Comparison of ENCODE assay signal across 8 cellular contexts in genomic region chr9:131366745-131367401, GRCh38. TPM values are rescaled to one million over a fixed set of nuclear protein-coding genes. Genes with fewer than 3 reads are reported as not detected.
DNase-seq lines count a peak whose midpoint lies in the region; ATAC-seq and TF ChIP-seq lines count a peak whose summit lies in the region.

No MANE protein-coding gene starts in this region.

- H3K36me3 ChIP-seq in esophagus squamous epithelium, result no peaks in the 10 kb centered on the region

- TF ChIP-seq CTCF in esophagus squamous epithelium (IDR thresholded peaks at IDR 0.05) (peak in 4 of 6 experiments; percentile 11 to 29 (median 18)), omental fat pad (IDR thresholded peaks at IDR 0.05) (no peak)

- H3K27ac ChIP-seq in esophagus squamous epithelium, result peak overlapping the region in 3 of 4 donors; percentile 1 to 48 (median 44)

- no peak for TF ChIP-seq POLR2A in esophagus squamous epithelium (IDR thresholded peaks at IDR 0.05)

- peak; percentile 76 for DNase-seq in ELF-1 (ENCODE audit: low read depth, low spot score)
- DNase-seq in NCI-H748 (lab: John Stamatoyannopoulos, UW; ENCODE audit: unreplicated experiment), result peak; percentile 65
- DNase-seq in esophagus squamous epithelium (lab: John Stamatoyannopoulos, UW), result no peak
- DNase-seq in omental fat pad (ENCODE audit: low spot score), result no peak
- DNase-seq in stimulated activated CD4-positive, alpha-beta T cell treated with anti-CD3 and anti-CD28 coated beads, Interleukin-4, amount 100 ng/mL, for 4 hours, result no peak
- no peak for DNase-seq in NCI-H1930 (lab: John Stamatoyannopoulos, UW)

- peaks cover 5 to 47% (median 12%) of the 10 kb centered on the region in 3 donors for H3K4me1 ChIP-seq in esophagus squamous epithelium

- ATAC-seq in omental fat pad (ENCODE audit: low FRiP score) (peak; percentile 69), GM19351 (IDR thresholded peaks at IDR 0.05; ENCODE audit: unreplicated experiment) (no peak), GM21423 (IDR thresholded peaks at IDR 0.05; ENCODE audit: unreplicated experiment) (no peak)

- H3K4me3 ChIP-seq in esophagus squamous epithelium, result no peak overlapping the region

- H3K27me3 ChIP-seq in esophagus squamous epithelium, result no peaks in the 10 kb centered on the region

- intact Hi-C loops in esophagus squamous epithelium (cut with DNase I), result no loop called here

- WGBS in esophagus squamous epithelium, 2 donors, result 27 to 31% methylated on average over 4 to 6 of the region's 6 CpGs

- no peaks in the 10 kb centered on the region for H3K9me3 ChIP-seq in esophagus squamous epithelium

RNA-seq across cellular contexts. Expression of gene PRRC2B, which starts 27.0 kb away (rescaled TPM):
- total RNA-seq in esophagus squamous epithelium (10 to 100 TPM; 46.6 to 73.8 (median 62.9) TPM), omental fat pad (100 to 1,000 TPM in 2 of 4 donors, 10 to 100 TPM in 2; 80.7 to 126 (median 100) TPM)

Comparison
In these comparisons a context has a peak if more than half of its experiments do, and no peak if none do; other contexts are left out.
1. DNase-seq: peak in ELF-1 (single experiment) and NCI-H748 (single experiment); none in esophagus squamous epithelium (single experiment), omental fat pad (single experiment), stimulated activated CD4-positive, alpha-beta T cell treated with anti-CD3 and anti-CD28 coated beads, Interleukin-4, amount 100 ng/mL, for 4 hours (0 of 2) and NCI-H1930 (0 of 2).
2. CTCF ChIP-seq: peak in esophagus squamous epithelium (4 of 6); none in omental fat pad (0 of 3).